9 cellular contexts compared by ENCODE assay signal in genomic region chr16:84985079-84986065, GRCh38. TPM values are rescaled to one million over a fixed set of nuclear protein-coding genes. Genes with fewer than 3 reads are reported as not detected.
DNase-seq lines count a peak whose midpoint lies in the region; ATAC-seq and TF ChIP-seq lines count a peak whose summit lies in the region.
"Had no signal": no experiment of that assay in that cellular context is flagged by ENCODE, and none has a peak within 500 bp of the region (broad histone marks: within the 10 kb centered on the region; RNA-seq: fewer than 3 reads in every experiment).

No MANE protein-coding gene starts in this region.

- intact Hi-C loops in left colon (cut with DNase I, micrococcal nuclease) = no loop called here

- TF ChIP-seq CTCF in foreskin keratinocyte (conservative IDR thresholded peaks at IDR 0.05) = no peak
- no peak for TF ChIP-seq CTCF in thoracic aorta (IDR thresholded peaks at IDR 0.05)

- no peak overlapping the region for H3K27ac ChIP-seq in foreskin keratinocyte
- H3K27ac ChIP-seq in thoracic aorta = peak overlapping the region in 1 of 2 donors; percentile 31

- CTCF ChIA-PET in activated CD8-positive, alpha-beta T cell treated with anti-CD3 and anti-CD28 coated beads, Interleukin-2, amount 10 ng/mL, durations not matched to agents 7 days and 5 days (lab: Charles Lee) = no interaction called here

- POLR2A ChIA-PET in activated CD8-positive, alpha-beta T cell treated with anti-CD3 and anti-CD28 coated beads, Interleukin-2, amount 10 ng/mL, durations not matched to agents 7 days and 5 days (lab: Charles Lee) = no interaction called here

- peaks cover 11% of the 10 kb centered on the region for H3K4me1 ChIP-seq in foreskin keratinocyte
- peaks cover 0 to 15% of the 10 kb centered on the region in 2 donors for H3K4me1 ChIP-seq in thoracic aorta (ENCODE audit: control insufficient read depth in 1 of 2, low read depth in 2 of 2)

- H3K27me3 Mint-ChIP-seq in activated T-cell treated with anti-CD3 and anti-CD28 coated beads, Interleukin-2, amount 50 U/mL, for 24 hours = no peaks in the 10 kb centered on the region
- no peaks in the 10 kb centered on the region for H3K27me3 Mint-ChIP-seq in activated CD8-positive, alpha-beta T cell treated with anti-CD3 and anti-CD28 coated beads, Interleukin-2, amount 10 ng/mL, durations not matched to agents 7 days and 5 days (ENCODE audit: low read depth)
- H3K27me3 Mint-ChIP-seq: B cell had no signal

- no peak for DNase-seq in activated T-cell treated with anti-CD3 and anti-CD28 coated beads, Interleukin-2, amount 50 U/mL, for 24 hours
- no peak for DNase-seq in activated T-cell treated with anti-CD3 and anti-CD28 coated beads for 4 hours
- no peak for DNase-seq in activated CD8-positive, alpha-beta T cell treated with anti-CD3 and anti-CD28 coated beads, Interleukin-2, amount 10 ng/mL, durations not matched to agents 7 days and 5 days
- peak in 1 of 2 donors; percentile 57 for DNase-seq in foreskin keratinocyte
- DNase-seq in thoracic aorta (ENCODE audit: low spot score) = no peak
- DNase-seq in left colon = no peak

- H3K36me3 ChIP-seq in thoracic aorta = peaks cover 40% of the 10 kb centered on the region

- H3K9me3 Mint-ChIP-seq in activated T-cell treated with anti-CD3 and anti-CD28 coated beads, Interleukin-2, amount 50 U/mL, for 24 hours = no peaks in the 10 kb centered on the region
- H3K9me3 Mint-ChIP-seq in activated CD8-positive, alpha-beta T cell treated with anti-CD3 and anti-CD28 coated beads, Interleukin-2, amount 10 ng/mL, durations not matched to agents 7 days and 5 days (ENCODE audit: insufficient read depth) = no peaks in the 10 kb centered on the region

- H3K27me3 ChIP-seq in foreskin keratinocyte (no peaks in the 10 kb centered on the region), thoracic aorta (replicated peaks; ENCODE audit: insufficient read depth) (no peaks in the 10 kb centered on the region)

- H3K9me3 ChIP-seq in thoracic aorta = no peaks in the 10 kb centered on the region

- peaks cover 93% of the 10 kb centered on the region for H3K36me3 Mint-ChIP-seq in activated T-cell treated with anti-CD3 and anti-CD28 coated beads, Interleukin-2, amount 50 U/mL, for 24 hours (ENCODE audit: low read depth)
- H3K36me3 Mint-ChIP-seq in activated CD8-positive, alpha-beta T cell treated with anti-CD3 and anti-CD28 coated beads, Interleukin-2, amount 10 ng/mL, durations not matched to agents 7 days and 5 days (ENCODE audit: low read depth) = peaks cover 42% of the 10 kb centered on the region

- peaks cover 22% of the 10 kb centered on the region for H3K4me1 Mint-ChIP-seq in activated T-cell treated with anti-CD3 and anti-CD28 coated beads, Interleukin-2, amount 50 U/mL, for 24 hours (ENCODE audit: low read depth)
- no peaks in the 10 kb centered on the region for H3K4me1 Mint-ChIP-seq in activated CD8-positive, alpha-beta T cell treated with anti-CD3 and anti-CD28 coated beads, Interleukin-2, amount 10 ng/mL, durations not matched to agents 7 days and 5 days (ENCODE audit: low read depth)
- H3K4me1 Mint-ChIP-seq: B cell had no signal

- H3K4me3 ChIP-seq in thoracic aorta = no peak overlapping the region

- no peak overlapping the region for H3K4me3 Mint-ChIP-seq in activated T-cell treated with anti-CD3 and anti-CD28 coated beads, Interleukin-2, amount 50 U/mL, for 24 hours
- H3K4me3 Mint-ChIP-seq in activated CD8-positive, alpha-beta T cell treated with anti-CD3 and anti-CD28 coated beads, Interleukin-2, amount 10 ng/mL, durations not matched to agents 7 days and 5 days = no peak overlapping the region
- H3K4me3 Mint-ChIP-seq: B cell had no signal

- peak overlapping the region; percentile 61 for H3K27ac Mint-ChIP-seq in activated T-cell treated with anti-CD3 and anti-CD28 coated beads, Interleukin-2, amount 50 U/mL, for 24 hours
- H3K27ac Mint-ChIP-seq in activated CD8-positive, alpha-beta T cell treated with anti-CD3 and anti-CD28 coated beads, Interleukin-2, amount 10 ng/mL, durations not matched to agents 7 days and 5 days = peak overlapping the region; percentile 49
- H3K27ac Mint-ChIP-seq: B cell had no signal

- ATAC-seq in activated CD8-positive, alpha-beta T cell treated with anti-CD3 and anti-CD28 coated beads, Interleukin-2, amount 10 ng/mL, durations not matched to agents 7 days and 5 days = no peak
- ATAC-seq in foreskin keratinocyte (peak; percentile 31), thoracic aorta (ENCODE audit: insufficient number of reproducible peaks, low FRiP score, low read depth) (peak; percentile 60), GM21723 (IDR thresholded peaks at IDR 0.05; ENCODE audit: unreplicated experiment) (no peak), left colon (no peak), HG03520 (IDR thresholded peaks at IDR 0.05; ENCODE audit: unreplicated experiment) (no peak)

RNA-seq across cellular contexts. Expression of gene ZDHHC7, which starts 26.0 kb away (rescaled TPM):
- 10 to 100 TPM; 28.1 to 28.7 TPM for total RNA-seq in activated CD8-positive, alpha-beta T cell treated with anti-CD3 and anti-CD28 coated beads, Interleukin-2, amount 10 ng/mL, durations not matched to agents 7 days and 5 days
- 45.3 and 50.0 TPM in 2 replicates for total RNA-seq in foreskin keratinocyte
- 25.7 and 31.8 TPM in 2 replicates for polyA plus RNA-seq in foreskin keratinocyte
- total RNA-seq in thoracic aorta = 10 to 100 TPM; 63.7 to 80.8 TPM
- total RNA-seq in left colon = 10 to 100 TPM; 73.9 to 76.9 TPM

RNA-seq across cellular contexts. Expression of gene KIAA0513, which starts 42.2 kb away (rescaled TPM):
- 1 to 10 TPM; 8.1 to 9.1 TPM for total RNA-seq in activated CD8-positive, alpha-beta T cell treated with anti-CD3 and anti-CD28 coated beads, Interleukin-2, amount 10 ng/mL, durations not matched to agents 7 days and 5 days
- total RNA-seq in foreskin keratinocyte (4.9 and 6.0 TPM in 2 replicates), thoracic aorta (10 to 100 TPM; 13.4 to 50.1 TPM), left colon (10 to 100 TPM; 28.9 to 40.3 TPM)
- polyA plus RNA-seq in foreskin keratinocyte = 3.4 and 4.0 TPM in 2 replicates

Comparison
In these comparisons a context has a peak if more than half of its experiments do, and no peak if none do; other contexts are left out.
1. ATAC-seq: peak in foreskin keratinocyte (single experiment) and thoracic aorta (single experiment); none in activated CD8-positive, alpha-beta T cell treated with anti-CD3 and anti-CD28 coated beads, Interleukin-2, amount 10 ng/mL, durations not matched to agents 7 days and 5 days (single experiment), GM21723 (single experiment), left colon (single experiment) and HG03520 (single experiment).